ENCODE assay signal across 3 cellular contexts in genomic region chr16:49862694-49863093, GRCh38.
"Had no signal": no experiment of that assay in that cellular context is flagged by ENCODE, and none has a peak within 500 bp of the region (broad histone marks: within the 10 kb centered on the region; RNA-seq: fewer than 3 reads in every experiment).

No MANE protein-coding gene starts in this region.

- ATAC-seq: GM12878 had no signal

- DNase-seq: GDM1, GF-D8 had no signal

- H3K4me3 ChIP-seq: GM12878 had no signal
